ENCODE assay signal across 13 cellular contexts in the genomic region with DNA sequence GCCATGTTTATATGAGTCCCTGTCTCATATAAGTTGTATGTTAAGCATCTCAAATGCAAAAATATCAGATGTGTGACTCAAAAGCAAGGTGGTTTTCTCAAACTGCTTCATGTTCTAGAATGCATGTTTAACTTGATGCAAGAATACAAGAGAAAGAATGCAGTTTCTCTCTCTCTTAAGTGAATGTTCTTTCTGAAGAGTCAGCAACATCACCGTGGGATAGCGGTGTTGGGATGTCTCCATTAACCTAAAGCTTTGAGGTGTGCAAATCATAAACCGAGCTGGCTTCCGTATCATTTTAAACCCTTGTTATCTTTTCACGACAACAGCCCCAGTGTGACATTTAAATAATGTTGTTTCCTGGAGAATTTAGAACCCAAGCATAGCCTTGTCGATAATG. TPM values are rescaled to one million over a fixed set of nuclear protein-coding genes. Genes with fewer than 3 reads are reported as not detected.
DNase-seq lines count a peak whose midpoint lies in the region; ATAC-seq and TF ChIP-seq lines count a peak whose summit lies in the region.
"Had no signal": no experiment of that assay in that cellular context is flagged by ENCODE, and none has a peak within 500 bp of the region (broad histone marks: within the 10 kb centered on the region; RNA-seq: fewer than 3 reads in every experiment).

No MANE protein-coding gene starts in this region.

- ATAC-seq in left colon: no peak

- DNase-seq in Jurkat, Clone E6-1 (ENCODE audit: low read depth, low spot score): no peak
- DNase-seq in mesenchymal stem cell (no peak), sigmoid colon (peak; percentile 10), C1 segment of cervical spinal cord (lab: John Stamatoyannopoulos, UW) (no peak), left colon (no peak)
- no peak for DNase-seq in activated CD8-positive, alpha-beta memory T cell treated with anti-CD3 and anti-CD28 coated beads, Interleukin-2, amount 50 U/mL, for 4 hours
- DNase-seq: Caco-2; CD8-positive, alpha-beta memory T cell; DND-41; GDM1; HCEC 1CT; IMR-90 had no signal

- H3K9ac ChIP-seq in BLaER1 treated with 17β-estradiol and CSF1 and Interleukin-3, amounts not matched to agents 10 nM and 100 nM: no peak overlapping the region
- H3K9ac ChIP-seq in mesenchymal stem cell (ENCODE audit: low read length): no peak overlapping the region

- no peak for TF ChIP-seq POLR2A in sigmoid colon (IDR thresholded peaks at IDR 0.05)

- H2BK120ac ChIP-seq in mesenchymal stem cell (ENCODE audit: low read depth, low read length): no peak overlapping the region

- H2BK15ac ChIP-seq in mesenchymal stem cell (ENCODE audit: low read depth, poor library complexity, severe bottlenecking): no peak overlapping the region

- H2AK5ac ChIP-seq in mesenchymal stem cell (ENCODE audit: low read length, severe bottlenecking): peak overlapping the region; percentile 27

- no peak overlapping the region for H2BK12ac ChIP-seq in mesenchymal stem cell (ENCODE audit: low read length in 2 of 2)

- H3K9me3 ChIP-seq in BLaER1 treated with 17β-estradiol and CSF1 and Interleukin-3, amounts not matched to agents 10 nM and 100 nM (replicated peaks in 1 of 11): peaks cover 0 to 10% (median 0%) of the 10 kb centered on the region in 11 experiments; a peak in 4 of 22 replicates
- H3K9me3 ChIP-seq in mesenchymal stem cell (ENCODE audit: control insufficient read depth, low read length) (no peaks in the 10 kb centered on the region), sigmoid colon (no peaks in the 10 kb centered on the region)
- H3K9me3 ChIP-seq: Caco-2 had no signal

- H3K4me1 ChIP-seq in BLaER1 treated with 17β-estradiol and CSF1 and Interleukin-3, amounts not matched to agents 10 nM and 100 nM: peaks cover 91 to 96% (median 92%) of the 10 kb centered on the region in 10 experiments
- H3K4me1 ChIP-seq in mesenchymal stem cell (ENCODE audit: control insufficient read depth, insufficient read depth, low read depth, low read length): peaks cover 5% of the 10 kb centered on the region
- peaks cover 0 to 80% (median 54%) of the 10 kb centered on the region in 4 donors for H3K4me1 ChIP-seq in sigmoid colon

- no peaks in the 10 kb centered on the region for H3K36me3 ChIP-seq in BLaER1 treated with 17β-estradiol and CSF1 and Interleukin-3, amounts not matched to agents 10 nM and 100 nM
- no peaks in the 10 kb centered on the region for H3K36me3 ChIP-seq in mesenchymal stem cell (ENCODE audit: control insufficient read depth in 1 of 2, insufficient read depth in 2 of 2, low read depth in 1 of 2, low read length in 2 of 2)
- no peaks in the 10 kb centered on the region for H3K36me3 ChIP-seq in sigmoid colon

- H3K79me1 ChIP-seq in mesenchymal stem cell (replicated peaks; ENCODE audit: low read length, poor library complexity, severe bottlenecking): no peaks in the 10 kb centered on the region

- TF ChIP-seq EP300 in sigmoid colon (IDR thresholded peaks at IDR 0.05): no peak

- H4K91ac ChIP-seq in mesenchymal stem cell (ENCODE audit: low read length): no peak overlapping the region

- no peak for TF ChIP-seq CTCF in sigmoid colon (IDR thresholded peaks at IDR 0.05)

- H3K4me2 ChIP-seq in BLaER1 treated with 17β-estradiol and CSF1 and Interleukin-3, amounts not matched to agents 10 nM and 100 nM: peak overlapping the region; percentile 14 to 95 (median 86); a peak in 20 of 22 replicates
- no peak overlapping the region for H3K4me2 ChIP-seq in mesenchymal stem cell (ENCODE audit: low read length, poor library complexity, severe bottlenecking)

- intact Hi-C loops in sigmoid colon (cut with DNase I) (no loop called here), left colon (cut with DNase I, micrococcal nuclease) (no loop called here)

- no peaks in the 10 kb centered on the region for H3K27me3 ChIP-seq in BLaER1 treated with 17β-estradiol and CSF1 and Interleukin-3, amounts not matched to agents 10 nM and 100 nM
- H3K27me3 ChIP-seq in mesenchymal stem cell (ENCODE audit: control insufficient read depth in 1 of 2, insufficient read depth in 1 of 2, low read length in 2 of 2) (no peaks in the 10 kb centered on the region), sigmoid colon (no peaks in the 10 kb centered on the region)

- H3K27ac ChIP-seq in BLaER1 treated with 17β-estradiol and CSF1 and Interleukin-3, amounts not matched to agents 10 nM and 100 nM: peak overlapping the region in 4 of 11 experiments; percentile 56 to 68 (median 58); a peak in 7 of 22 replicates
- H3K27ac ChIP-seq in mesenchymal stem cell (ENCODE audit: low read length, poor library complexity, severe bottlenecking) (no peak overlapping the region), sigmoid colon (no peak overlapping the region)

- no peak overlapping the region for H3K4me3 ChIP-seq in BLaER1 treated with 17β-estradiol and CSF1 and Interleukin-3, amounts not matched to agents 10 nM and 100 nM
- peak overlapping the region; percentile 11 for H3K4me3 ChIP-seq in Jurkat, Clone E6-1 (ENCODE audit: low read length)
- H3K4me3 ChIP-seq in mesenchymal stem cell (ENCODE audit: insufficient read depth in 1 of 2, low read depth in 1 of 2, low read length in 2 of 2): no peak overlapping the region
- H3K4me3 ChIP-seq in sigmoid colon: no peak overlapping the region

- H3K4ac ChIP-seq in mesenchymal stem cell (ENCODE audit: low read depth in 1 of 2, low read length in 2 of 2): no peak overlapping the region

- H3K18ac ChIP-seq in mesenchymal stem cell (ENCODE audit: low read depth in 1 of 2, low read length in 2 of 2): no peak overlapping the region

- no peak overlapping the region for H2BK5ac ChIP-seq in mesenchymal stem cell (ENCODE audit: low read depth, low read length, poor library complexity, severe bottlenecking)

- WGBS in mesenchymal stem cell: 91% methylated on average over 5 of the region's 6 CpGs
- WGBS in sigmoid colon, 2 donors: 90% methylated on average over 6 of the region's 6 CpGs

- no peak overlapping the region for H2AFZ ChIP-seq in mesenchymal stem cell (ENCODE audit: low read depth, low read length)

- no peak overlapping the region for H4K8ac ChIP-seq in mesenchymal stem cell (ENCODE audit: low read length)

- H3K23ac ChIP-seq in mesenchymal stem cell (ENCODE audit: low read length in 2 of 2): no peak overlapping the region

- H3K14ac ChIP-seq in mesenchymal stem cell (ENCODE audit: low read length in 2 of 2): no peak overlapping the region

- no peaks in the 10 kb centered on the region for H4K20me1 ChIP-seq in BLaER1 treated with 17β-estradiol and CSF1 and Interleukin-3, amounts not matched to agents 10 nM and 100 nM

RNA-seq across cellular contexts. Expression of gene TARBP1, which starts 48.4 kb away (rescaled TPM):
- polyA plus RNA-seq in Jurkat, Clone E6-1 (2012; ENCODE audit: insufficient read depth, insufficient read length): 48.5 TPM
- polyA plus RNA-seq in mesenchymal stem cell (2013, experiment 1 of 2): 8.1 TPM
- polyA plus RNA-seq in mesenchymal stem cell (2013, experiment 2 of 2): 6.9 TPM
- total RNA-seq in sigmoid colon: 10 to 100 TPM in 3 of 4 donors, 1 to 10 TPM in 1; 9.2 to 21.0 (median 12.3) TPM
- polyA plus RNA-seq in sigmoid colon: 10 to 100 TPM in 1 of 3 donors, 1 to 10 TPM in 2; 5.5 to 22.1 (median 9.0) TPM
- total RNA-seq in left colon: 10 to 100 TPM; 19.9 to 30.5 TPM
